9 cellular contexts compared by ENCODE assay signal in the genomic region with DNA sequence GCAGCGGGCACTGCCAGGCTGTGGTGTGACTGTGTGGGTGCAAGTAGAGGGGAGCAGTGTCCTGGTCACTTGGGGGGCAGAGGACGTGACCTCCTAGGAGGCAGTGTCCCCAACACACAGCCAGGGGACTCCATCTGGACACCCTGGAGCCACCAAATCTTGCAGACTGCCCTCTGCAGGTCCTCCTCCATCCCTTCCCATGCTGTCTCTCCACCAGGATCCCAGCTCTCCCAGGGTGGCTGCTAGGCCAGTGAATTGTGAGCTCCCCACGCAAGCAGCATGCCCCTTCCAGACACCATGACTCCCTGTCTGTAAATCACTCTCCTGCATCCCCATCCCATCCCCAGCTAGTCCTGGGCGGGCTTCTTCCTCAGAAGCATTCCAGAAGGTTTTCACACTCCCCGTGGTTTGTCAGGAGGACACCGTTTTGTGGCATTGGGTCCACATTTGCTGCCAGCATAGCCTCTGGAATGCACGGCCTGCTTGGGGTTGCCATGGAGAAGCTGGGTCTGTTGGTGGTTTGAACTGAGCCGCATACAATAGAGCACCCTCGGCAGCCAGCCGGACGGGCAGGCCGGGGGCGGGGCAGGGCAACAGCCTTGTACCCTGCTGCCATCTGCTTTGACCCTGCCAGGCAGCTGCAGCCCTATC.
A peak's percentile ranks its signal among the peaks of the same experiment; 100 is the strongest.
DNase-seq lines count a peak whose midpoint lies in the region; FAIRE-seq and TF ChIP-seq lines count a peak whose summit lies in the region.
"Had no signal": no experiment of that assay in that cellular context is flagged by ENCODE, and none has a peak within 500 bp of the region (broad histone marks: within the 10 kb centered on the region; RNA-seq: fewer than 3 reads in every experiment).

No MANE protein-coding gene starts in this region.

- WGBS in thyroid gland, 2 donors = 59 to 60% methylated on average over 8 of the region's 13 CpGs

- DNase-seq in NCI-H1105 (lab: John Stamatoyannopoulos, UW) (peak; percentile 52), ascending aorta (ENCODE audit: low spot score in 2 of 2) (peak in 1 of 2 donors; percentile 73), kidney epithelial cell (ENCODE audit: low read depth) (peak; percentile 49), thyroid gland (peak; percentile 29 to 36), D721Med (ENCODE audit: insufficient read length, low spot score) (no peak), T-helper 2 cell (no peak)
- no peak for DNase-seq in stimulated activated CD4-positive, alpha-beta T cell treated with anti-CD3 and anti-CD28 coated beads, Interleukin-15, amount 100 ng/mL, for 24 hours
- DNase-seq: activated B cell treated with CpG ODN at 0.5 μM for 24 hours had no signal

- H3K27ac ChIP-seq in ascending aorta = peak overlapping the region; percentile 8 to 27
- H3K27ac ChIP-seq in thyroid gland = no peak overlapping the region

- intact Hi-C loops in ascending aorta (cut with DNase I) (no loop called here), thyroid gland (cut with DNase I) (no loop called here)

- H3K36me3 ChIP-seq in ascending aorta (no peaks in the 10 kb centered on the region), kidney epithelial cell (ENCODE audit: control insufficient read depth, insufficient read depth, low read length) (no peaks in the 10 kb centered on the region), thyroid gland (no peaks in the 10 kb centered on the region)

- H3K9me3 ChIP-seq in ascending aorta (no peaks in the 10 kb centered on the region), thyroid gland (no peaks in the 10 kb centered on the region)

- H3K4me3 ChIP-seq in ascending aorta = no peak overlapping the region
- no peak overlapping the region for H3K4me3 ChIP-seq in kidney epithelial cell (ENCODE audit: low read depth, low read length)
- H3K4me3 ChIP-seq in thyroid gland (replicated peaks in 1 of 3) = no peak overlapping the region

- TF ChIP-seq POLR2A in thyroid gland (IDR thresholded peaks at IDR 0.05) = no peak

- H3K27me3 ChIP-seq in ascending aorta (no peaks in the 10 kb centered on the region), kidney epithelial cell (ENCODE audit: control insufficient read depth, insufficient read depth, low read length) (no peaks in the 10 kb centered on the region), thyroid gland (no peaks in the 10 kb centered on the region)

- FAIRE-seq in D721Med (lab: Jason Lieb, UNC) = no peak
- FAIRE-seq: keratinocyte had no signal

- TF ChIP-seq CTCF in ascending aorta (IDR thresholded peaks at IDR 0.05) (no peak), kidney epithelial cell (IDR thresholded peaks at IDR 0.05; ENCODE audit: insufficient read depth, low read length, poor library complexity, severe bottlenecking) (no peak), thyroid gland (IDR thresholded peaks at IDR 0.05) (no peak), D721Med (IDR thresholded peaks at IDR 0.05; ENCODE audit: insufficient read depth, missing control alignments) (no peak)

- H3K4me1 ChIP-seq in ascending aorta = peaks cover 0 to 9% of the 10 kb centered on the region in 2 donors
- H3K4me1 ChIP-seq in thyroid gland = no peaks in the 10 kb centered on the region

Comparison
In these comparisons a context has a peak if more than half of its experiments do, and no peak if none do; other contexts are left out.
1. DNase-seq: peak in NCI-H1105 (single experiment), kidney epithelial cell (single experiment) and thyroid gland (2 of 2); none in D721Med (single experiment), T-helper 2 cell (0 of 5) and stimulated activated CD4-positive, alpha-beta T cell treated with anti-CD3 and anti-CD28 coated beads, Interleukin-15, amount 100 ng/mL, for 24 hours (single experiment).
2. H3K27ac ChIP-seq: peak in ascending aorta (2 of 2); none in thyroid gland (0 of 3).